ENCODE assay signal across 8 cellular contexts in genomic region chr17:48026503-48027321, GRCh38. TPM values are rescaled to one million over a fixed set of nuclear protein-coding genes. Genes with fewer than 3 reads are reported as not detected.
DNase-seq lines count a peak whose midpoint lies in the region; ATAC-seq, FAIRE-seq and TF ChIP-seq lines count a peak whose summit lies in the region.

No MANE protein-coding gene starts in this region.

- no peak overlapping the region for H3K9ac ChIP-seq in endothelial cell of umbilical vein (replicated peaks; ENCODE audit: extremely low read depth, insufficient read depth, low read length)

- intact Hi-C loops in endothelial cell of umbilical vein (cut with micrococcal nuclease) (loop anchor here (1.0 to 10.0 kb wide), 4 partner anchors 48 to 308 kb away; no protein-coding TSS in a partner anchor), mucosa of descending colon (cut with DNase I, micrococcal nuclease) (loop anchor here (2.0 to 5.0 kb wide), 3 partner anchors 46 to 106 kb away; no protein-coding TSS in a partner anchor)

- H3K36me3 ChIP-seq in endothelial cell of umbilical vein (ENCODE audit: control insufficient read depth in 2 of 2, extremely low read depth in 1 of 2, insufficient read depth in 2 of 2, low read length in 2 of 2) = no peaks in the 10 kb centered on the region
- H3K36me3 ChIP-seq in mucosa of descending colon (ENCODE audit: low read depth) = no peaks in the 10 kb centered on the region

- peak; percentile 94 for FAIRE-seq in endothelial cell of umbilical vein (lab: Jason Lieb, UNC)

- peak overlapping the region; percentile 4 for H2AFZ ChIP-seq in endothelial cell of umbilical vein (ENCODE audit: low read depth, low read length)

- peak; percentile 65 for ATAC-seq in mucosa of descending colon
- ATAC-seq in HG03159 (IDR thresholded peaks at IDR 0.05; ENCODE audit: unreplicated experiment) = no peak

- H3K9me3 ChIP-seq in endothelial cell of umbilical vein (replicated peaks; ENCODE audit: control insufficient read depth, insufficient read depth, low read length) (no peaks in the 10 kb centered on the region), mucosa of descending colon (no peaks in the 10 kb centered on the region)

- no peaks in the 10 kb centered on the region for H3K9me1 ChIP-seq in endothelial cell of umbilical vein (replicated peaks; ENCODE audit: control insufficient read depth, extremely low read depth, insufficient read depth, low read length)

- peak; percentile 91 for DNase-seq in EL
- DNase-seq in HuH-7 (ENCODE audit: low spot score) = peak; percentile 89
- DNase-seq in NOMO-1 treated with dmso at 0.1 percent for 144 hours (lab: John Stamatoyannopoulos, UW; ENCODE audit: unreplicated experiment) = peak; percentile 85
- DNase-seq in activated CD8-positive, alpha-beta memory T cell treated with anti-CD3 and anti-CD28 coated beads, Interleukin-2, amount 50 U/mL, for 4 hours = peak; percentile 75
- peak; percentile 79 for DNase-seq in endothelial cell of umbilical vein (ENCODE audit: low read depth, low spot score)
- DNase-seq in mucosa of descending colon = peak; percentile 89 to 94 (median 91)
- DNase-seq in stimulated activated CD8-positive, alpha-beta memory T cell treated with anti-CD3 and anti-CD28 coated beads, Interleukin-4, amount 100 ng/mL, for 4 hours (ENCODE audit: low read depth in 2 of 2, low spot score in 1 of 2) = peak; percentile 50 to 52

- no peak overlapping the region for H3K27ac ChIP-seq in endothelial cell of umbilical vein (ENCODE audit: insufficient read depth, low read depth, low read length)

- POLR2A ChIA-PET in endothelial cell of umbilical vein (lab: Charles Lee) = interaction anchor here (1.3 kb wide), 1 partner anchor 23 kb away, joined by 6 read pairs; no protein-coding TSS in a partner anchor

- dilution Hi-C loops in endothelial cell of umbilical vein (cut with MboI; ENCODE audit: extremely low pct_ligation_motif_present, low sequenced_read_pairs) = no loop called here

- no TSS peak for BruUV-seq in endothelial cell of umbilical vein (replicated peaks; lab: Mats Ljungman, UMichigan)

- no peaks in the 10 kb centered on the region for H3K27me3 ChIP-seq in endothelial cell of umbilical vein (ENCODE audit: control insufficient read depth in 2 of 2, insufficient read depth in 2 of 2, low read length in 2 of 2)

- TF ChIP-seq CTCF in endothelial cell of umbilical vein (IDR thresholded peaks at IDR 0.05; ENCODE audit: extremely low read depth in 1 of 2, insufficient read depth in 1 of 2, low read depth in 1 of 2, low read length in 2 of 2) = peak; percentile 87 to 98
- TF ChIP-seq CTCF in mucosa of descending colon (IDR thresholded peaks at IDR 0.05) = peak; percentile 83

- H3K79me2 ChIP-seq in endothelial cell of umbilical vein (ENCODE audit: control insufficient read depth, insufficient read depth, low read length) = no peaks in the 10 kb centered on the region

- H3K4me1 ChIP-seq in endothelial cell of umbilical vein (ENCODE audit: control insufficient read depth, extremely low read depth, insufficient read depth, low read length) = peaks cover 26% of the 10 kb centered on the region
- H3K4me1 ChIP-seq in mucosa of descending colon (ENCODE audit: low read depth) = peaks cover 34% of the 10 kb centered on the region

- TF ChIP-seq POLR2A in endothelial cell of umbilical vein (IDR thresholded peaks at IDR 0.05; ENCODE audit: low read depth, low read length) = no peak

- no peak overlapping the region for H3K4me2 ChIP-seq in endothelial cell of umbilical vein (ENCODE audit: insufficient read depth, low read length)

- H3K4me3 ChIP-seq in endothelial cell of umbilical vein (replicated peaks in 1 of 3; ENCODE audit: insufficient read depth in 1 of 3, low read depth in 1 of 3, low read length in 3 of 3) (no peak overlapping the region), mucosa of descending colon (no peak overlapping the region)

- H4K20me1 ChIP-seq in endothelial cell of umbilical vein (replicated peaks; ENCODE audit: control insufficient read depth, extremely low read depth, insufficient read depth, low read length) = no peaks in the 10 kb centered on the region

- CTCF ChIA-PET in endothelial cell of umbilical vein (lab: Charles Lee) = interaction anchor here (0.6 to 7.3 kb wide), 34 partner anchors 8 to 603 kb away, joined by 3 to 210 read pairs (median 4); partner anchors contain the start of genes CBX1, NFE2L1 and SNX11

TF ChIP-seq in endothelial cell of umbilical vein, 7 proteins besides CTCF, POLR2A, EP300 and RAD21:
- TF ChIP-seq MYC (IDR thresholded peaks at IDR 0.05; ENCODE audit: low read depth, low read length) (no peak), EZH2 (IDR thresholded peaks at IDR 0.05; ENCODE audit: borderline replicate concordance, low read depth, low read length, severe bottlenecking) (no peak), JUN (IDR thresholded peaks at IDR 0.05; ENCODE audit: borderline replicate concordance, insufficient read depth, insufficient read length, low read depth) (no peak), GATA2 (IDR thresholded peaks at IDR 0.05; ENCODE audit: insufficient read depth, insufficient read length, low read depth, low read length) (no peak), MAX (IDR thresholded peaks at IDR 0.05; ENCODE audit: insufficient read depth, insufficient read length) (no peak), FOS (IDR thresholded peaks at IDR 0.05; ENCODE audit: borderline replicate concordance, insufficient read depth, low read length) (no peak), POLR2AphosphoS5 (IDR thresholded peaks at IDR 0.05; ENCODE audit: insufficient read depth, low read depth, low read length) (peak; percentile 34)

RNA-seq across cellular contexts. Expression of gene COPZ2, which starts 10.9 kb away (rescaled TPM):
- total RNA-seq in endothelial cell of umbilical vein = 12.5 and 16.3 TPM in 2 replicates
- 13.4 and 28.1 TPM in 2 replicates for polyA plus RNA-seq in endothelial cell of umbilical vein
- polyA plus RNA-seq in endothelial cell of umbilical vein (2011; cell fraction: cytosol; rRNA removed) = 14.9 and 16.6 TPM in 2 replicates
- polyA plus RNA-seq in endothelial cell of umbilical vein (2011; cell fraction: nucleus; rRNA removed) = 11.5 and 11.9 TPM in 2 replicates
- polyA plus RNA-seq in endothelial cell of umbilical vein (2012) = 31.6 and 51.5 TPM in 2 replicates
- 15.0 and 17.1 TPM in 2 replicates for polyA minus RNA-seq in endothelial cell of umbilical vein
- polyA minus RNA-seq in endothelial cell of umbilical vein (2011; cell fraction: cytosol; rRNA and poly(A)+ RNA removed) = not detected
- polyA minus RNA-seq in endothelial cell of umbilical vein (2011; cell fraction: nucleus; rRNA and poly(A)+ RNA removed) = 3.7 and 3.8 TPM in 2 replicates
- 10 to 100 TPM in 2 of 3 donors, 1 to 10 TPM in 1; 3.9 to 43.3 (median 14.3) TPM for total RNA-seq in mucosa of descending colon

RNA-seq across cellular contexts. Expression of gene NFE2L1, which starts 21.4 kb away (rescaled TPM):
- total RNA-seq in endothelial cell of umbilical vein (204 and 236 TPM in 2 replicates), mucosa of descending colon (100 to 1,000 TPM; 182 to 275 (median 247) TPM)
- 187 and 196 TPM in 2 replicates for polyA plus RNA-seq in endothelial cell of umbilical vein
- 182 and 183 TPM in 2 replicates for polyA plus RNA-seq in endothelial cell of umbilical vein (2011; cell fraction: cytosol; rRNA removed)
- 152 and 190 TPM in 2 replicates for polyA plus RNA-seq in endothelial cell of umbilical vein (2011; cell fraction: nucleus; rRNA removed)
- 251 and 271 TPM in 2 replicates for polyA plus RNA-seq in endothelial cell of umbilical vein (2012)
- 201 and 268 TPM in 2 replicates for polyA minus RNA-seq in endothelial cell of umbilical vein
- 33.9 TPM for polyA minus RNA-seq in endothelial cell of umbilical vein (2011; cell fraction: cytosol; rRNA and poly(A)+ RNA removed)
- 66.4 and 84.9 TPM in 2 replicates for polyA minus RNA-seq in endothelial cell of umbilical vein (2011; cell fraction: nucleus; rRNA and poly(A)+ RNA removed)

RNA-seq across cellular contexts. Expression of gene CDK5RAP3, which starts 55.8 kb away (rescaled TPM):
- total RNA-seq in endothelial cell of umbilical vein (109 and 122 TPM in 2 replicates), mucosa of descending colon (100 to 1,000 TPM; 136 to 215 (median 163) TPM)
- polyA plus RNA-seq in endothelial cell of umbilical vein = 128 and 139 TPM in 2 replicates
- 74.8 and 79.0 TPM in 2 replicates for polyA plus RNA-seq in endothelial cell of umbilical vein (2011; cell fraction: cytosol; rRNA removed)
- 1,121 and 1,379 TPM in 2 replicates for polyA plus RNA-seq in endothelial cell of umbilical vein (2011; cell fraction: nucleus; rRNA removed)
- polyA plus RNA-seq in endothelial cell of umbilical vein (2012) = 88.3 and 108 TPM in 2 replicates
- polyA minus RNA-seq in endothelial cell of umbilical vein = 156 and 174 TPM in 2 replicates
- 29.1 TPM for polyA minus RNA-seq in endothelial cell of umbilical vein (2011; cell fraction: cytosol; rRNA and poly(A)+ RNA removed)
- 114 and 116 TPM in 2 replicates for polyA minus RNA-seq in endothelial cell of umbilical vein (2011; cell fraction: nucleus; rRNA and poly(A)+ RNA removed)
